ENCODE assay signal across 21 cellular contexts in genomic region chr7:486216-486743, GRCh38. TPM values are rescaled to one million over a fixed set of nuclear protein-coding genes. Genes with fewer than 3 reads are reported as not detected.
A peak's percentile ranks its signal among the peaks of the same experiment; 100 is the strongest.
DNase-seq lines count a peak whose midpoint lies in the region; ATAC-seq, FAIRE-seq and TF ChIP-seq lines count a peak whose summit lies in the region.
"Had no signal": no experiment of that assay in that cellular context is flagged by ENCODE, and none has a peak within 500 bp of the region (broad histone marks: within the 10 kb centered on the region; RNA-seq: fewer than 3 reads in every experiment).

No MANE protein-coding gene starts in this region.

- intact Hi-C loops in K562 (cut with micrococcal nuclease) (no loop called here), psoas muscle (cut with DNase I) (no loop called here)
- intact Hi-C loops in CD8-positive, alpha-beta T cell (cut with DNase I, micrococcal nuclease), result no loop called here

- H3K23ac ChIP-seq in mesendoderm (ENCODE audit: low read length), result peak overlapping the region; percentile 66

- peak; percentile 94 for FAIRE-seq in HTR-8/SVneo (lab: Jason Lieb, UNC)
- FAIRE-seq in K562 (lab: Jason Lieb, UNC), result no peak

- H3K36me3 Mint-ChIP-seq in CD8-positive, alpha-beta T cell, result no peaks in the 10 kb centered on the region
- H3K36me3 Mint-ChIP-seq: activated naive CD4-positive, alpha-beta T cell treated with anti-CD3 and anti-CD28 coated beads, Interleukin-2, amount 10 ng/mL, durations not matched to agents 7 days and 5 days had no signal

- no peak overlapping the region for H4K5ac ChIP-seq in mesendoderm (ENCODE audit: low read length)

- TF ChIP-seq CTCF in K562 (IDR thresholded peaks at IDR 0.05 in 2 of 3, conservative IDR thresholded peaks at IDR 0.05 in 1 of 3; ENCODE audit: insufficient read depth in 2 of 3, low read depth in 1 of 3, low read length in 3 of 3) (no peak), psoas muscle (IDR thresholded peaks at IDR 0.05) (no peak)
- no peak for TF ChIP-seq CTCF in CD8-positive, alpha-beta T cell (IDR thresholded peaks at IDR 0.05)

- no peak for TF ChIP-seq EP300 in K562 (IDR thresholded peaks at IDR 0.05; ENCODE audit: low read length)

- H3K4me1 Mint-ChIP-seq in CD8-positive, alpha-beta T cell (ENCODE audit: low read depth), result no peaks in the 10 kb centered on the region
- H3K4me1 Mint-ChIP-seq: activated CD4-positive, alpha-beta T cell treated with anti-CD3 and anti-CD28 coated beads, Interleukin-2, amount 10 ng/mL, durations not matched to agents 7 days and 5 days; activated CD8-positive, alpha-beta memory T cell treated with anti-CD3 and anti-CD28 coated beads, Interleukin-2, amount 10 ng/mL, durations not matched to agents 7 days and 5 days; activated naive CD4-positive, alpha-beta T cell treated with anti-CD3 and anti-CD28 coated beads, Interleukin-2, amount 10 ng/mL, durations not matched to agents 7 days and 5 days had no signal

- DNase-seq in HTR-8/SVneo (ENCODE audit: insufficient read length, low spot score) (no peak), K562 (ENCODE audit: extremely low read depth in 1 of 4, low spot score in 3 of 4) (no peak), mesendoderm (no peak), psoas muscle (peak; percentile 4 to 42), NCI-H510A (lab: John Stamatoyannopoulos, UW) (no peak)
- no peak for DNase-seq in activated naive CD4-positive, alpha-beta T cell treated with Interleukin-2 at 50 U/mL for 16 hours
- no peak for DNase-seq in CD8-positive, alpha-beta T cell
- DNase-seq: activated CD4-positive, alpha-beta T cell treated with anti-CD3 and anti-CD28 coated beads, Interleukin-2, amount 10 ng/mL, durations not matched to agents 7 days and 5 days; activated CD8-positive, alpha-beta memory T cell treated with anti-CD3 and anti-CD28 coated beads, Interleukin-2, amount 10 ng/mL, durations not matched to agents 7 days and 5 days; activated naive CD4-positive, alpha-beta T cell treated with anti-CD3 and anti-CD28 coated beads, Interleukin-2, amount 10 ng/mL, durations not matched to agents 7 days and 5 days; erythroblast; GM23248; NCI-H1694 treated with DMSO at 0.1 percent for 48 hours; NCI-H524; stimulated activated CD4-positive, alpha-beta T cell treated with anti-CD3 and anti-CD28 coated beads, Interleukin-2, amount 100 ng/mL, for 48 hours had no signal

- H3K9me3 Mint-ChIP-seq in CD8-positive, alpha-beta T cell, result peaks cover 3% of the 10 kb centered on the region
- H3K9me3 Mint-ChIP-seq: activated naive CD4-positive, alpha-beta T cell treated with anti-CD3 and anti-CD28 coated beads, Interleukin-2, amount 10 ng/mL, durations not matched to agents 7 days and 5 days had no signal

- H3K9me3 ChIP-seq in K562 (replicated peaks; ENCODE audit: control insufficient read depth, insufficient read depth, low read depth, low read length) (no peaks in the 10 kb centered on the region), psoas muscle (no peaks in the 10 kb centered on the region)
- H3K9me3 ChIP-seq in CD8-positive, alpha-beta T cell (ENCODE audit: low read length), result no peaks in the 10 kb centered on the region
- H3K9me3 ChIP-seq: SJSA1, upper lobe of left lung had no signal

- no peak overlapping the region for H3K27ac Mint-ChIP-seq in CD8-positive, alpha-beta T cell
- H3K27ac Mint-ChIP-seq: activated CD4-positive, alpha-beta T cell treated with anti-CD3 and anti-CD28 coated beads, Interleukin-2, amount 10 ng/mL, durations not matched to agents 7 days and 5 days; activated CD8-positive, alpha-beta memory T cell treated with anti-CD3 and anti-CD28 coated beads, Interleukin-2, amount 10 ng/mL, durations not matched to agents 7 days and 5 days; activated naive CD4-positive, alpha-beta T cell treated with anti-CD3 and anti-CD28 coated beads, Interleukin-2, amount 10 ng/mL, durations not matched to agents 7 days and 5 days had no signal

- H3K27me3 Mint-ChIP-seq in CD8-positive, alpha-beta T cell (ENCODE audit: low read depth), result peaks cover 13% of the 10 kb centered on the region

- TF ChIP-seq POLR2A in K562 (conservative IDR thresholded peaks at IDR 0.05), result no peak

- H3K27me3 ChIP-seq in K562 (ENCODE audit: control insufficient read depth in 2 of 2, insufficient read depth in 2 of 2, low read length in 2 of 2) (peaks cover 8 to 23% of the 10 kb centered on the region in 2 experiments; a peak in 4 of 5 replicates), mesendoderm (ENCODE audit: insufficient read depth, low read length, poor library complexity) (no peaks in the 10 kb centered on the region), psoas muscle (ENCODE audit: insufficient read depth in 3 of 3, low read length in 2 of 3) (peaks cover 0 to 2% (median 0%) of the 10 kb centered on the region in 3 donors)
- no peaks in the 10 kb centered on the region for H3K27me3 ChIP-seq in CD8-positive, alpha-beta T cell (ENCODE audit: insufficient read depth, low read length)
- H3K27me3 ChIP-seq: upper lobe of left lung had no signal

- no peak overlapping the region for H3K4ac ChIP-seq in mesendoderm (ENCODE audit: low read depth, low read length)

- H3K9ac ChIP-seq in K562 (ENCODE audit: insufficient read depth in 1 of 2, low read depth in 2 of 2, low read length in 2 of 2) (no peak overlapping the region), mesendoderm (ENCODE audit: low read length) (no peak overlapping the region)
- H3K9ac ChIP-seq: GM23248 had no signal

- ATAC-seq in K562, result no peak
- ATAC-seq in psoas muscle, result peak in 2 of 4 donors; percentile 7 to 22
- ATAC-seq in HG03521 (IDR thresholded peaks at IDR 0.05; ENCODE audit: unreplicated experiment), result no peak
- ATAC-seq in CD8-positive, alpha-beta T cell, result no peak
- ATAC-seq: activated CD8-positive, alpha-beta memory T cell treated with anti-CD3 and anti-CD28 coated beads, Interleukin-2, amount 10 ng/mL, durations not matched to agents 7 days and 5 days had no signal

- H3K4me3 ChIP-seq in K562 (no peak overlapping the region), mesendoderm (ENCODE audit: low read length) (no peak overlapping the region), psoas muscle (no peak overlapping the region)
- H3K4me3 ChIP-seq in CD8-positive, alpha-beta T cell (ENCODE audit: low read depth, low read length), result no peak overlapping the region
- H3K4me3 ChIP-seq: GM23248, PC-9, SJSA1, upper lobe of left lung had no signal

- BruUV-seq in K562 (replicated peaks; lab: Mats Ljungman, UMichigan), result no TSS peak

- no peak overlapping the region for H2BK120ac ChIP-seq in mesendoderm (ENCODE audit: low read depth, low read length)

- 43% methylated on average over 15 of the region's 16 CpGs for WGBS in K562 (ENCODE audit: insufficient coverage, low coverage, missing lambda C conversion rate)
- WGBS in mesendoderm (ENCODE audit: extremely low coverage, insufficient coverage, low lambda C conversion rate), result no CpG with 5 or more reads among the region's 16 CpGs
- WGBS in psoas muscle, 3 donors, result 84 to 88% (median 85%) methylated on average over 16 of the region's 16 CpGs

- H3K36me3 ChIP-seq in K562 (ENCODE audit: control insufficient read depth, insufficient read depth, low read length) (no peaks in the 10 kb centered on the region), mesendoderm (ENCODE audit: control insufficient read depth, insufficient read depth, low read length) (no peaks in the 10 kb centered on the region), psoas muscle (ENCODE audit: insufficient read depth in 1 of 2, low read depth in 1 of 2) (no peaks in the 10 kb centered on the region)
- H3K36me3 ChIP-seq in CD8-positive, alpha-beta T cell (ENCODE audit: insufficient read depth, low read length), result no peaks in the 10 kb centered on the region
- H3K36me3 ChIP-seq: SJSA1, upper lobe of left lung had no signal

- H3K9me1 ChIP-seq in K562 (ENCODE audit: control insufficient read depth, insufficient read depth, low read length), result no peaks in the 10 kb centered on the region

- H3K79me2 ChIP-seq in K562 (ENCODE audit: control insufficient read depth, insufficient read depth, low read length), result no peaks in the 10 kb centered on the region
- H3K79me2 ChIP-seq in mesendoderm (ENCODE audit: control insufficient read depth, insufficient read depth, low read length), result no peaks in the 10 kb centered on the region

- H3K18ac ChIP-seq in mesendoderm (ENCODE audit: low read length), result no peak overlapping the region

- no peak overlapping the region for H3K4me2 ChIP-seq in K562 (ENCODE audit: insufficient read depth, low read length)
- H3K4me2 ChIP-seq in mesendoderm (ENCODE audit: low read length), result no peak overlapping the region
- H3K4me2 ChIP-seq: PC-9 had no signal

- in situ Hi-C loops in K562 (cut with MboI), result no loop called here

- H4K20me1 ChIP-seq in K562 (replicated peaks; ENCODE audit: control insufficient read depth, insufficient read depth, low read length), result no peaks in the 10 kb centered on the region

- no peak overlapping the region for H3K27ac ChIP-seq in K562 (ENCODE audit: extremely low read depth, low read depth, low read length)
- no peak overlapping the region for H3K27ac ChIP-seq in mesendoderm (ENCODE audit: low read depth, low read length)
- no peak overlapping the region for H3K27ac ChIP-seq in psoas muscle
- H3K27ac ChIP-seq in CD8-positive, alpha-beta T cell (ENCODE audit: low read depth, low read length), result no peak overlapping the region
- H3K27ac ChIP-seq: C4-2B, GM23248, HL-60, PC-9, SJSA1, upper lobe of left lung had no signal

- peaks cover 8 to 27% of the 10 kb centered on the region in 2 experiments; a peak in 4 of 5 replicates for H3K4me1 ChIP-seq in K562 (replicated peaks in 1 of 2; ENCODE audit: control insufficient read depth in 2 of 2, insufficient read depth in 2 of 2, low read length in 2 of 2)
- H3K4me1 ChIP-seq in mesendoderm (ENCODE audit: control insufficient read depth, low read depth, low read length), result peaks cover 1% of the 10 kb centered on the region
- H3K4me1 ChIP-seq in psoas muscle, result no peaks in the 10 kb centered on the region
- H3K4me1 ChIP-seq in CD8-positive, alpha-beta T cell (ENCODE audit: insufficient read depth, low read length), result no peaks in the 10 kb centered on the region
- H3K4me1 ChIP-seq: SJSA1 had no signal

- POLR2A ChIA-PET in K562 (lab: Yijun Ruan, JAX), result interaction anchor here (1.1 kb wide), 1 partner anchor 13 kb away, joined by 4 read pairs; no protein-coding TSS in a partner anchor
- POLR2A ChIA-PET in CD8-positive, alpha-beta T cell (lab: Charles Lee), result no interaction called here

- no peak overlapping the region for H2AK5ac ChIP-seq in mesendoderm (ENCODE audit: low read length)

- no peak overlapping the region for H2BK5ac ChIP-seq in mesendoderm (ENCODE audit: low read length)

- H2BK15ac ChIP-seq in mesendoderm (replicated peaks; ENCODE audit: low read depth), result no peak overlapping the region

- H3K4me3 Mint-ChIP-seq in CD8-positive, alpha-beta T cell, result no peak overlapping the region
- H3K4me3 Mint-ChIP-seq: activated CD4-positive, alpha-beta T cell treated with anti-CD3 and anti-CD28 coated beads, Interleukin-2, amount 10 ng/mL, durations not matched to agents 7 days and 5 days; activated CD8-positive, alpha-beta memory T cell treated with anti-CD3 and anti-CD28 coated beads, Interleukin-2, amount 10 ng/mL, durations not matched to agents 7 days and 5 days; activated naive CD4-positive, alpha-beta T cell treated with anti-CD3 and anti-CD28 coated beads, Interleukin-2, amount 10 ng/mL, durations not matched to agents 7 days and 5 days had no signal

- no peak for TF ChIP-seq RAD21 in K562 (CRISPR knock-in tag; conservative IDR thresholded peaks at IDR 0.05 in 1 of 2, IDR thresholded peaks at IDR 0.05 in 1 of 2)

- H3K56ac ChIP-seq in mesendoderm (ENCODE audit: low read length), result peak overlapping the region; percentile 25

- CTCF ChIA-PET in K562 (lab: Yijun Ruan, JAX; ENCODE audit: low intra/inter-chr PET ratio), result no interaction called here
- CTCF ChIA-PET in CD8-positive, alpha-beta T cell (lab: Charles Lee), result no interaction called here

- no peak overlapping the region for H2AFZ ChIP-seq in K562 (ENCODE audit: low read depth, low read length)
- H2AFZ ChIP-seq: GM23248, PC-9 had no signal

- H4K8ac ChIP-seq in mesendoderm (ENCODE audit: low read depth, low read length), result no peak overlapping the region

- H3K79me1 ChIP-seq in mesendoderm (ENCODE audit: low read length), result no peaks in the 10 kb centered on the region

RNA-seq across cellular contexts. Expression of gene PDGFA, which starts 33.4 kb away (rescaled TPM):
- total RNA-seq in K562 (2011; cell fraction: chromatin; rRNA removed; ENCODE audit: low replicate concordance), result 21.5 and 51.6 TPM in 2 replicates
- total RNA-seq in K562 (2011; cell fraction: nucleolus; rRNA removed), result 36.1 and 57.4 TPM in 2 replicates
- 30.2 and 38.4 TPM in 2 replicates for total RNA-seq in K562 (2011; cell fraction: nucleoplasm; rRNA removed)
- total RNA-seq in K562 (2014; rRNA removed) (8.1 and 10.0 TPM in 2 replicates), K562 (2014; rRNA removed; fragmentation: Illumina TruSeq; extraction: Trizol) (3.6 and 5.0 TPM in 2 replicates), K562 (2015; rRNA removed; fragmentation: Illumina TruSeq; extraction: Trizol) (4.6 and 6.1 TPM in 2 replicates), K562 (2021) (9.8 and 10.2 TPM in 2 replicates), psoas muscle (10 to 100 TPM; 13.9 to 30.4 (median 19.2) TPM)
- polyA plus RNA-seq in K562 (2011; rRNA removed) (7.9 TPM in 2 replicates), K562 (2014; fragmentation: Illumina TruSeq; extraction: Trizol) (2.5 and 4.7 TPM in 2 replicates), K562 (2014; fragmentation: Nextera tagmentation; extraction: Ambion mirVana) (1 to 10 TPM; 3.9 to 9.5 TPM), K562 (2014; rRNA removed) (2.6 and 3.6 TPM in 2 replicates), psoas muscle (10 to 100 TPM in 2 of 3 donors, 1 to 10 TPM in 1; 9.1 to 24.4 (median 15.3) TPM)
- polyA plus RNA-seq in K562 (2011; cell fraction: cytosol; rRNA removed), result 5.2 and 10.8 TPM in 2 replicates
- polyA plus RNA-seq in K562 (2011; cell fraction: nucleus; rRNA removed), result 13.3 and 32.6 TPM in 2 replicates
- 6.4 and 9.1 TPM in 2 replicates for polyA plus RNA-seq in K562 (2012)
- polyA minus RNA-seq in K562 (2011; rRNA and poly(A)+ RNA removed), result 24.4 and 37.5 TPM in 2 replicates
- 34.5 and 45.2 TPM in 2 replicates for polyA minus RNA-seq in K562 (2011; cell fraction: cytosol; rRNA and poly(A)+ RNA removed)
- polyA minus RNA-seq in K562 (2011; cell fraction: nucleus; rRNA and poly(A)+ RNA removed), result 11.0 and 13.5 TPM in 2 replicates
- polyA plus RNA-seq in mesendoderm (2013, experiment 1 of 2), result 11.3 TPM
- 11.5 TPM for polyA plus RNA-seq in mesendoderm (2013, experiment 2 of 2)
- total RNA-seq in CD8-positive, alpha-beta T cell, result 1 to 10 TPM; 2.1 to 2.3 TPM

Comparison
In these comparisons a context has a peak if more than half of its experiments do, and no peak if none do; other contexts are left out.
1. DNase-seq: peak in psoas muscle (2 of 2); none in HTR-8/SVneo (single experiment), K562 (0 of 4), mesendoderm (single experiment), activated naive CD4-positive, alpha-beta T cell treated with Interleukin-2 at 50 U/mL for 16 hours (single experiment), CD8-positive, alpha-beta T cell (0 of 7) and NCI-H510A (single experiment).